ENCODE assay signal across 8 cellular contexts in the genomic region with DNA sequence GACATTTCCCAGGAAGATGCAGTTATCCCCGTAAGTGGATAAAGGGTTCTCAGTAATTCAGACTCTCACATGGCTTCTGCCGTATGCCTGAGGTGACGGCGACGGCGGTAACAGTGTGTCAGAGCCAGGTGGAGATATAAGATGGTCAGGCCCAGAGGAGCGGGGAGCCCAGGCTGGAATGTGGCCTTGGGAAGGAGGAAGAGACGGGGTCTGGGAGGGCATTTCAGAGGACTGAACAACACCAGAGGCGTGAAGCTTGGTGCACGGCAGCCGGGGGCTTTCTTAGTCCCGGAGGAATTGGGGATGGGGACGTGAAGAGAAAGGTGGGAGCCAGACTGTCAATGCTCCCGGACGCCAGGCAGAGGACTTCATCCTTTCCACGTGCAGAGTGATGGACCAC. TPM values are rescaled to one million over a fixed set of nuclear protein-coding genes. Genes with fewer than 3 reads are reported as not detected.
DNase-seq lines count a peak whose midpoint lies in the region; ATAC-seq and TF ChIP-seq lines count a peak whose summit lies in the region.

No MANE protein-coding gene starts in this region.

- peak overlapping the region; percentile 82 to 94 (median 89) for H3K4me3 Mint-ChIP-seq in naive thymus-derived CD8-positive, alpha-beta T cell

- peak overlapping the region; percentile 59; the same call in 1 of the 2 replicates for H3K9ac ChIP-seq in KMS-11

- peaks cover 22 to 51% (median 42%) of the 10 kb centered on the region in 4 donors for H3K4me1 Mint-ChIP-seq in naive thymus-derived CD8-positive, alpha-beta T cell

- H3K36me3 Mint-ChIP-seq in naive thymus-derived CD8-positive, alpha-beta T cell, result peaks cover 0 to 41% (median 5%) of the 10 kb centered on the region in 3 donors

- H4K20me1 ChIP-seq in KMS-11 (ENCODE audit: insufficient read depth), result no peaks in the 10 kb centered on the region

- TF ChIP-seq CTCF in AG09309 (IDR thresholded peaks at IDR 0.05; ENCODE audit: control insufficient read depth, insufficient read depth, low read depth, low read length, missing control alignments), result no peak
- TF ChIP-seq CTCF in KMS-11 (conservative IDR thresholded peaks at IDR 0.05; ENCODE audit: low read depth, low read length), result no peak
- no peak for TF ChIP-seq CTCF in choroid plexus epithelial cell (conservative IDR thresholded peaks at IDR 0.05; ENCODE audit: low read depth, low read length)

- no peak for ATAC-seq in naive thymus-derived CD8-positive, alpha-beta T cell
- no peak for ATAC-seq in HG02642 (IDR thresholded peaks at IDR 0.05; ENCODE audit: poor library complexity, unreplicated experiment)

- in situ Hi-C loops in ACHN (cut with HindIII; ENCODE audit: low pct_ligation_motif_present, low pct_unique_long_range_greater_than_20kb, low sequenced_read_pairs), result loop anchor here (25.0 kb wide), 1 partner anchor 180 kb away; no protein-coding TSS in a partner anchor

- H3K36me3 ChIP-seq in KMS-11 (ENCODE audit: insufficient read depth), result peaks cover 8% of the 10 kb centered on the region; the same call in 1 of the 2 replicates

- H3K9me3 Mint-ChIP-seq in naive thymus-derived CD8-positive, alpha-beta T cell, result no peaks in the 10 kb centered on the region

- no peak overlapping the region for H2AFZ ChIP-seq in KMS-11 (ENCODE audit: low read depth)

- peak overlapping the region; percentile 70 for H3K4me3 ChIP-seq in AG09309 (ENCODE audit: control insufficient read depth, low read depth, low read length)
- H3K4me3 ChIP-seq in KMS-11 (IDR thresholded peaks at IDR 0.05; ENCODE audit: insufficient read depth, low read depth, low read length), result no peak overlapping the region
- peak overlapping the region; percentile 80 for H3K4me3 ChIP-seq in choroid plexus epithelial cell (ENCODE audit: low read depth, low read length)

- H3K79me2 ChIP-seq in KMS-11 (ENCODE audit: insufficient read depth, low read depth), result peaks cover 19% of the 10 kb centered on the region

- H3K27ac ChIP-seq in KMS-11, result no peak overlapping the region

- peaks cover 17% of the 10 kb centered on the region for H3K4me1 ChIP-seq in KMS-11 (ENCODE audit: low read depth, poor library complexity, severe bottlenecking)

- H3K4me2 ChIP-seq in KMS-11, result peak overlapping the region; percentile 82

- POLR2A ChIA-PET in naive thymus-derived CD8-positive, alpha-beta T cell (lab: Charles Lee), result interaction anchor here (1.0 to 2.7 kb wide), 10 partner anchors 14 to 200 kb away, joined by 3 to 16 read pairs (median 8); partner anchors contain the start of gene PEX10

- peak overlapping the region; percentile 87 to 94 (median 92) for H3K27ac Mint-ChIP-seq in naive thymus-derived CD8-positive, alpha-beta T cell

- H3K27me3 ChIP-seq in KMS-11 (ENCODE audit: insufficient read depth, low read depth), result no peaks in the 10 kb centered on the region

- no peaks in the 10 kb centered on the region for H3K27me3 Mint-ChIP-seq in naive thymus-derived CD8-positive, alpha-beta T cell

- DNase-seq in AG09309 (ENCODE audit: low read depth), result no peak
- no peak for DNase-seq in choroid plexus epithelial cell (ENCODE audit: low read depth)
- DNase-seq in naive thymus-derived CD8-positive, alpha-beta T cell, result no peak
- DNase-seq in stimulated activated naive CD4-positive, alpha-beta T cell treated with Interleukin-2 at 50 U/mL for 16 hours (lab: John Stamatoyannopoulos, UW), result no peak
- DNase-seq in globus pallidus (ENCODE audit: low spot score), result no peak
- DNase-seq in ACHN, result no peak

RNA-seq across cellular contexts. Expression of gene RER1, which starts 1.0 kb away (rescaled TPM):
- 100 to 1,000 TPM; 131 to 139 TPM for total RNA-seq in naive thymus-derived CD8-positive, alpha-beta T cell
- 100 to 1,000 TPM; 118 to 146 (median 126) TPM for polyA plus RNA-seq in naive thymus-derived CD8-positive, alpha-beta T cell

RNA-seq across cellular contexts. Expression of gene MORN1, which starts 1.3 kb away (rescaled TPM):
- 10 to 100 TPM; 14.5 to 18.8 TPM for total RNA-seq in naive thymus-derived CD8-positive, alpha-beta T cell
- polyA plus RNA-seq in naive thymus-derived CD8-positive, alpha-beta T cell, result 1 to 10 TPM; 4.3 to 7.1 (median 5.0) TPM

RNA-seq across cellular contexts. Expression of gene PEX10, which starts 19.7 kb away (rescaled TPM):
- 10 to 100 TPM; 15.5 to 20.1 TPM for total RNA-seq in naive thymus-derived CD8-positive, alpha-beta T cell
- 10 to 100 TPM in 1 of 3 donors, 1 to 10 TPM in 2; 7.5 to 10.4 (median 9.1) TPM for polyA plus RNA-seq in naive thymus-derived CD8-positive, alpha-beta T cell
